Comparison of ENCODE assay signal across 1 cellular context in the genomic region with DNA sequence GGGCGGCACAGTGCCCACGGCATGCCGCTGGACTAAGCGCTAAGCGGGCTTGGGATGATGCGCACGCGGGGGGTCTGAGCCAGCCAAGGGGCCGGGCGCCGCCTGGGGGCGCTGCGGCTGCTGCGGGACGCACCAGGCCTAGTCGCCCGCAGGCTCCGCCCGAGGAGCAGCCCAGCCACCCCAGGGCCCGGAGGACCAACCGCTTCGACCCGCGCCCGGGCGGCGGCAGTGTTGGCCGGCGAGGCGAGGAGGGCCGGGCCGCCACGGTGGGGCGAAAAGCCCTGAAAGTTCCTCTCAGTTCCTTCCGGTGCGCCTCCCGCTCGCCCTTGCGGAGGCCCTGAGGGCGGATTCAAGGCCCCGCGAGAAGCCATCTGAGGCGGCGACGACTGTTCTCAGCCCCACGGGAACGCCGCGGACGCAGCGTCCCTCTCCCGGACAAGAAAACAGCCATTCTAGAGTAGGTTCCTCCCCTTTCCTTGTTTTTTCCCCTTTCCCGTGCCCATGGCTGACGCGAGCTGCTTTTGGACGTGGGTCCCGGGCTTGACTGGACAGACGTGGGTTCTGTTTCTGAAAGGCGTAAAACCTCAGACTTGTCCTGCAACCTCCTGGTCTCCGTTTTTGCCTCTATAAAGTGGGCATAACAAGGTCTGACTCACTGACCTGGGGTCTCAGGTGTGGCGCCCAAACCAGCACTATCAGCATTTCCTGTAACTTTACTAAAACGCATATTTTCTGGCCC.
A peak's percentile ranks its signal among the peaks of the same experiment; 100 is the strongest.
TF ChIP-seq lines count a peak whose summit lies in the region.

A gene with protein sequence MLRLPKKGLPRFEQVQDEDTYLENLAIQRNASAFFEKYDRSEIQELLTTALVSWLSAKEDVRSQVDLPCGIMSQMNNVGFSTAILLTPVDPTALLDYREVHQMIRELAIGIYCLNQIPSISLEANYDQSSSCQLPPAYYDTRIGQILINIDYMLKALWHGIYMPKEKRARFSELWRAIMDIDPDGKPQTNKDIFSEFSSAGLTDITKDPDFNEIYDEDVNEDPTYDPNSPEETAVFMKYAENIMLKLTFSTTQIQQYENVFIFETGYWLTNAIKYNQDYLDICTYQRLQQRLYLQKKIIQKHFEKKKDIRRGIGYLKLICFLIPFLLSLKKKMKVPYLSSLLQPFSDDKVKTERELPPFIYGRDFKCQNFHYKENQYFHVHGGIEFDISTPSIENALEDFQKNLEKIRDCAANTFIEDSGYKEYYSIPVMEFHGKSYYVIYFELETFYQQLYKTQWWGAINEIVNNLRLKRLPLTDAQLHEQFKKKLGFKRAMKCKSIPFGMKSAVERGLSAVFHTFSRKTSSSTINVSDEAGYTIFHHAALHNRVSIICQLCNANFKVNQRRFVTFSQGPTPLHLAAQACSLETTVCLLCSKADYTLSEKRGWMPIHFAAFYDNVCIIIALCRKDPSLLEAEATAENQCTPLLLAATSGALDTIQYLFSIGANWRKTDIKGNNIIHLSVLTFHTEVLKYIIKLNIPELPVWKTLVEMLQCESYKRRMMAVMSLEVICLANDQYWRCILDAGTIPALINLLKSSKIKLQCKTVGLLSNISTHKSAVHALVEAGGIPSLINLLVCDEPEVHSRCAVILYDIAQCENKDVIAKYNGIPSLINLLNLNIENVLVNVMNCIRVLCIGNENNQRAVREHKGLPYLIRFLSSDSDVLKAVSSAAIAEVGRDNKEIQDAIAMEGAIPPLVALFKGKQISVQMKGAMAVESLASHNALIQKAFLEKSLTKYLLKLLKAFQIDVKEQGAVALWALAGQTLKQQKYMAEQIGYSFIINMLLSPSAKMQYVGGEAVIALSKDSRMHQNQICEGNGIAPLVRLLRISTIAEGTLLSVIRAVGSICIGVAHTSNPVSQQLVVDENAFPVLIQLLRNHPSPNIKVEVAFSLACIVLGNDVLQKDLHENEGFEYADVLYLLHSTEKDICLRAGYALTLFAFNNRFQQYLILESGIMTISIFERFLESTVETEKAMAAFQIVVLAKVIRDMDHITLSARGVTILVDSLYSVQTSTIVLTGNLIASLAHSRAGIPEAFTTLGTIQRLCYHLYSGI (N-terminal part only) (plus strand): TSS at position 297 of the 739 bp plus-strand sequence. CDS start 1,821 bp downstream, outside the sequence.

TF ChIP-seq in HepG2, 621 proteins besides CTCF, POLR2A, EP300 and RAD21 (continued from another document and continues in another):
- TF ChIP-seq FOXJ3 (CRISPR knock-in tag; IDR thresholded peaks at IDR 0.05; ENCODE audit: borderline replicate concordance), result peak; percentile 46; the same call in 1 of the 2 replicates
- peak; percentile 65 for TF ChIP-seq PAXIP1 (CRISPR knock-in tag; conservative IDR thresholded peaks at IDR 0.05)
- TF ChIP-seq TBP (CRISPR knock-in tag; IDR thresholded peaks at IDR 0.05), result no peak
- TF ChIP-seq E2F5 (CRISPR knock-in tag; conservative IDR thresholded peaks at IDR 0.05), result peak; percentile 86
- TF ChIP-seq ZNF33A (CRISPR knock-in tag; IDR thresholded peaks at IDR 0.05; ENCODE audit: borderline replicate concordance), result no peak
- TF ChIP-seq, protein P1, sequence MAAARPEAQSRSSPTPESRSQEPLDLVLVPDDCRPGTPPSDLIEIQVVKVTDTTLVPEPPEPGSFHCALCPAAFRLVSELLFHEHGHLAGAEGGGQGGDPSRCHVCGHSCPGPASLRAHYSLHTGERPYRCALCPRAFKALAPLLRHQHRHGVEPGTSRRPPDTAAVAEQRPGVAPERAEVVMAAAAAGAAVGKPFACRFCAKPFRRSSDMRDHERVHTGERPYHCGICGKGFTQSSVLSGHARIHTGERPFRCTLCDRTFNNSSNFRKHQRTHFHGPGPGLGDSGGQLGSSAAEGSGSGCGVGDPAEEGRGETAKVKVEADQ (CRISPR knock-in tag; IDR thresholded peaks at IDR 0.05; ENCODE audit: borderline replicate concordance), result peak; percentile 96
- TF ChIP-seq ZBTB7A (CRISPR knock-in tag; IDR thresholded peaks at IDR 0.05), result peak; percentile 57; the same call in 1 of the 2 replicates
- peak; percentile 94 for TF ChIP-seq ARID4A (CRISPR knock-in tag; IDR thresholded peaks at IDR 0.05; ENCODE audit: borderline replicate concordance)
- TF ChIP-seq ZNF710 (CRISPR knock-in tag; IDR thresholded peaks at IDR 0.05; ENCODE audit: borderline replicate concordance), result no peak; the same call in 1 of the 2 replicates
- TF ChIP-seq DRAP1 (CRISPR knock-in tag; IDR thresholded peaks at IDR 0.05), result peak; percentile 66
- TF ChIP-seq ZNF44 (CRISPR knock-in tag; IDR thresholded peaks at IDR 0.05), result peak; percentile 77; the same call in 1 of the 2 replicates
- peak; percentile 89 for TF ChIP-seq PHF20 (CRISPR knock-in tag; IDR thresholded peaks at IDR 0.05)
- peak; percentile 94 for TF ChIP-seq ZFP90 (CRISPR knock-in tag; IDR thresholded peaks at IDR 0.05; ENCODE audit: borderline replicate concordance)
- TF ChIP-seq ZNF552 (CRISPR knock-in tag; IDR thresholded peaks at IDR 0.05; ENCODE audit: borderline replicate concordance), result peak; percentile 97
- TF ChIP-seq ZNF878 (CRISPR knock-in tag; IDR thresholded peaks at IDR 0.05), result peak; percentile 98
- TF ChIP-seq CAMTA2 (CRISPR knock-in tag; IDR thresholded peaks at IDR 0.05; ENCODE audit: borderline replicate concordance), result 0 out of 2 replicates have a peak, but pooled peaks have one; percentile 74
- TF ChIP-seq, protein P2, sequence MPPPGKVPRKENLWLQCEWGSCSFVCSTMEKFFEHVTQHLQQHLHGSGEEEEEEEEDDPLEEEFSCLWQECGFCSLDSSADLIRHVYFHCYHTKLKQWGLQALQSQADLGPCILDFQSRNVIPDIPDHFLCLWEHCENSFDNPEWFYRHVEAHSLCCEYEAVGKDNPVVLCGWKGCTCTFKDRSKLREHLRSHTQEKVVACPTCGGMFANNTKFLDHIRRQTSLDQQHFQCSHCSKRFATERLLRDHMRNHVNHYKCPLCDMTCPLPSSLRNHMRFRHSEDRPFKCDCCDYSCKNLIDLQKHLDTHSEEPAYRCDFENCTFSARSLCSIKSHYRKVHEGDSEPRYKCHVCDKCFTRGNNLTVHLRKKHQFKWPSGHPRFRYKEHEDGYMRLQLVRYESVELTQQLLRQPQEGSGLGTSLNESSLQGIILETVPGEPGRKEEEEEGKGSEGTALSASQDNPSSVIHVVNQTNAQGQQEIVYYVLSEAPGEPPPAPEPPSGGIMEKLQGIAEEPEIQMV (CRISPR knock-in tag; IDR thresholded peaks at IDR 0.05; ENCODE audit: low read depth), result peak; percentile 95
- TF ChIP-seq KLF11 (CRISPR knock-in tag; IDR thresholded peaks at IDR 0.05), result no peak
- TF ChIP-seq ZNF549 (CRISPR knock-in tag; IDR thresholded peaks at IDR 0.05), result no peak
- 0 out of 2 replicates have a peak, but pooled peaks have one; percentile 86 for TF ChIP-seq PAWR (CRISPR knock-in tag; IDR thresholded peaks at IDR 0.05; ENCODE audit: borderline replicate concordance)
- TF ChIP-seq, protein P3, sequence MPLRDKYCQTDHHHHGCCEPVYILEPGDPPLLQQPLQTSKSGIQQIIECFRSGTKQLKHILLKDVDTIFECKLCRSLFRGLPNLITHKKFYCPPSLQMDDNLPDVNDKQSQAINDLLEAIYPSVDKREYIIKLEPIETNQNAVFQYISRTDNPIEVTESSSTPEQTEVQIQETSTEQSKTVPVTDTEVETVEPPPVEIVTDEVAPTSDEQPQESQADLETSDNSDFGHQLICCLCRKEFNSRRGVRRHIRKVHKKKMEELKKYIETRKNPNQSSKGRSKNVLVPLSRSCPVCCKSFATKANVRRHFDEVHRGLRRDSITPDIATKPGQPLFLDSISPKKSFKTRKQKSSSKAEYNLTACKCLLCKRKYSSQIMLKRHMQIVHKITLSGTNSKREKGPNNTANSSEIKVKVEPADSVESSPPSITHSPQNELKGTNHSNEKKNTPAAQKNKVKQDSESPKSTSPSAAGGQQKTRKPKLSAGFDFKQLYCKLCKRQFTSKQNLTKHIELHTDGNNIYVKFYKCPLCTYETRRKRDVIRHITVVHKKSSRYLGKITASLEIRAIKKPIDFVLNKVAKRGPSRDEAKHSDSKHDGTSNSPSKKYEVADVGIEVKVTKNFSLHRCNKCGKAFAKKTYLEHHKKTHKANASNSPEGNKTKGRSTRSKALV (CRISPR knock-in tag; IDR thresholded peaks at IDR 0.05), result peak; percentile 97
- TF ChIP-seq JUN (CRISPR knock-in tag; IDR thresholded peaks at IDR 0.05), result peak; percentile 80; the same call in 1 of the 2 replicates
- TF ChIP-seq ZNF644 (CRISPR knock-in tag; IDR thresholded peaks at IDR 0.05; ENCODE audit: low read depth), result peak; percentile 78
- no peak for TF ChIP-seq TERF1 (CRISPR knock-in tag; IDR thresholded peaks at IDR 0.05)
- TF ChIP-seq NFATC3 (CRISPR knock-in tag; IDR thresholded peaks at IDR 0.05), result peak; percentile 88; the same call in 1 of the 2 replicates
